In the genomic region with DNA sequence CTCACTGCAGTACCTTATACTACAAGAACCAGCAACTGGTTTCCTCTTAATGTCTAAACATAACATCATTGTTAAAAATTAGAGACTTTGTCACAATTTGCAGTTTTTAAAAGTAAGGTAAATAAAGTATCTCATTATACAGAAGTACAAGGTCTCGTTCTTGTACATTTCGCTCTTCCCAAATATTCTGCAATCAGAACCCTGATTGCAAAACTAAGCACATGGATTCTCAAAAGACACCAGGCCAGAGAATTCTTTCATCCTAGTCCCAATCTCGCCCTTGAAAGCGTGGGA, we compare ENCODE assay signal across 8 cellular contexts. TPM values are rescaled to one million over a fixed set of nuclear protein-coding genes. Genes with fewer than 3 reads are reported as not detected.
DNase-seq lines count a peak whose midpoint lies in the region; ATAC-seq and TF ChIP-seq lines count a peak whose summit lies in the region.

No MANE protein-coding gene starts in this region.

- peaks cover 13% of the 10 kb centered on the region; the same call in 1 of the 2 replicates for H3K27me3 ChIP-seq in BLaER1
- H3K27me3 ChIP-seq in neural cell (ENCODE audit: insufficient read depth, low read depth, low read length): peaks cover 13% of the 10 kb centered on the region

- H3K9me2 ChIP-seq in neural cell (ENCODE audit: insufficient read depth, low read length): no peaks in the 10 kb centered on the region

- H3K4me3 ChIP-seq in BLaER1 (peak overlapping the region; percentile 77), NB4 (ENCODE audit: low read depth, low read length) (peak overlapping the region; percentile 58), neural cell (ENCODE audit: low read length) (peak overlapping the region; percentile 68)

- peaks cover 0 to 23% of the 10 kb centered on the region in 2 donors for H3K27me3 Mint-ChIP-seq in effector memory CD8-positive, alpha-beta T cell

- peak overlapping the region; percentile 35 to 99 for H3K27ac Mint-ChIP-seq in effector memory CD8-positive, alpha-beta T cell

- no peak for TF ChIP-seq POLR2A in NB4 (IDR thresholded peaks at IDR 0.05; ENCODE audit: extremely low read depth, insufficient read length)

- no peak overlapping the region for H2AFZ ChIP-seq in neural cell (ENCODE audit: low read depth, low read length)

- DNase-seq in NB4 (ENCODE audit: low read depth) (no peak), COR-L47 (lab: John Stamatoyannopoulos, UW) (no peak), EL (no peak), DMS 273 treated with DMSO at 0.1 percent for 48 hours (lab: John Stamatoyannopoulos, UW) (no peak), dermis blood vessel endothelial cell (no peak)
- DNase-seq in effector memory CD8-positive, alpha-beta T cell: no peak

- TF ChIP-seq EP300 in neural cell (conservative IDR thresholded peaks at IDR 0.05; ENCODE audit: poor library complexity, severe bottlenecking): no peak

- H3K9me3 Mint-ChIP-seq in effector memory CD8-positive, alpha-beta T cell: no peaks in the 10 kb centered on the region

- H3K36me3 ChIP-seq in BLaER1: no peaks in the 10 kb centered on the region
- H3K36me3 ChIP-seq in neural cell (ENCODE audit: insufficient read depth, low read length): no peaks in the 10 kb centered on the region

- peaks cover 23% of the 10 kb centered on the region for H3K4me1 ChIP-seq in BLaER1

- no peaks in the 10 kb centered on the region for H3K79me2 ChIP-seq in neural cell (replicated peaks; ENCODE audit: insufficient read depth, low read length)

- TF ChIP-seq CTCF in NB4 (IDR thresholded peaks at IDR 0.05; ENCODE audit: low read depth, low read length) (no peak), neural cell (IDR thresholded peaks at IDR 0.05; ENCODE audit: poor library complexity, severe bottlenecking) (no peak)

- H4K20me1 ChIP-seq in BLaER1 (no peaks in the 10 kb centered on the region), neural cell (ENCODE audit: insufficient read depth) (no peaks in the 10 kb centered on the region)

- TF ChIP-seq RAD21 in neural cell (conservative IDR thresholded peaks at IDR 0.05): no peak

- peaks cover 10% of the 10 kb centered on the region for H3K36me3 Mint-ChIP-seq in effector memory CD8-positive, alpha-beta T cell (ENCODE audit: insufficient read depth)

- peak overlapping the region; percentile 80 to 86 for H3K4me3 Mint-ChIP-seq in effector memory CD8-positive, alpha-beta T cell

- H3F3A ChIP-seq in neural cell (ENCODE audit: insufficient read depth, low read length, poor library complexity, severe bottlenecking): no peaks in the 10 kb centered on the region

- no peaks in the 10 kb centered on the region for H3K9me3 ChIP-seq in BLaER1
- no peaks in the 10 kb centered on the region for H3K9me3 ChIP-seq in neural cell (ENCODE audit: low read length)

- peak overlapping the region; percentile 89 for H3K27ac ChIP-seq in BLaER1
- H3K27ac ChIP-seq in neural cell (ENCODE audit: low read length): no peak overlapping the region

- H3K9ac ChIP-seq in BLaER1 (peak overlapping the region; percentile 85), neural cell (ENCODE audit: low read length) (peak overlapping the region; percentile 61)

- H3K4me1 Mint-ChIP-seq in effector memory CD8-positive, alpha-beta T cell (ENCODE audit: low read depth in 2 of 2): peaks cover 8 to 18% of the 10 kb centered on the region in 2 donors

- H3K4me2 ChIP-seq in BLaER1 (peak overlapping the region; percentile 71), neural cell (ENCODE audit: low read length) (no peak overlapping the region)

- ATAC-seq in effector memory CD8-positive, alpha-beta T cell (replicated peaks): no peak

TF ChIP-seq in neural cell, 6 proteins besides CTCF, POLR2A, EP300 and RAD21:
- TF ChIP-seq TAF1 (IDR thresholded peaks at IDR 0.05; ENCODE audit: low read depth) (no peak), MXI1 (conservative IDR thresholded peaks at IDR 0.05; ENCODE audit: poor library complexity, severe bottlenecking) (no peak), POLR2AphosphoS5 (IDR thresholded peaks at IDR 0.05) (no peak)

RNA-seq across cellular contexts. Expression of gene AKAP7, which starts 0.4 kb away (rescaled TPM):
- polyA plus RNA-seq in neural cell: 1.6 and 3.4 TPM in 2 replicates
- 4.3 and 6.1 TPM in 2 replicates for polyA minus RNA-seq in neural cell
- 2.6 and 3.1 TPM in 2 replicates for total RNA-seq in dermis blood vessel endothelial cell
